Comparison of ENCODE assay signal across 17 cellular contexts in the genomic region with DNA sequence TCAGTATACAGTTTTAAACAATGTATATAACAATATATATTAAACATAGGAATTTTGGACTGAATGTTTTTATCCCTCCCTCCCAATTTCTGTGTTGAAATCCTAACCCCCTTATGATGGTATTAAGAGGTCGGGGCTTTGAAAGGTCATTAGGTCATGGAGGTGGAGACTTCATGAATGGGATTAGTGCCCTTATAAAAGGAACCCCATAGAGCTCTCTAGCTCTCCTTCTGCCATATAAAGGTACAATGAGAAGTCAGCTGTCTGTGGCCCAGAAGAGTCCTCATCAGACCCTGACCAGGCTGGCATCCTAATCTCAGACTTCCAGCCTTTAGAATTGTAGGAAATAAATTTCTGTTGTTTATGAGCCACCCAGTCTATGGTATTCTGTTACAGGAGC. TPM values are rescaled to one million over a fixed set of nuclear protein-coding genes. Genes with fewer than 3 reads are reported as not detected.
A peak's percentile ranks its signal among the peaks of the same experiment; 100 is the strongest.
DNase-seq lines count a peak whose midpoint lies in the region; ATAC-seq and TF ChIP-seq lines count a peak whose summit lies in the region.
"Had no signal": no experiment of that assay in that cellular context is flagged by ENCODE, and none has a peak within 500 bp of the region (broad histone marks: within the 10 kb centered on the region; RNA-seq: fewer than 3 reads in every experiment).

No MANE protein-coding gene starts in this region.

- H3K4me2 ChIP-seq in skeletal muscle satellite cell (ENCODE audit: low read length), result peak overlapping the region; percentile 80
- no peak overlapping the region for H3K4me2 ChIP-seq in OCI-LY7 (ENCODE audit: low read length)
- H3K4me2 ChIP-seq: BLaER1 treated with 17β-estradiol and CSF1 and Interleukin-3, amounts not matched to agents 10 nM and 100 nM; KMS-11 had no signal

- no peaks in the 10 kb centered on the region for H3K79me2 ChIP-seq in OCI-LY7 (ENCODE audit: insufficient read depth, low read depth, low read length)

- CTCF ChIA-PET in OCI-LY7 (lab: Charles Lee; ENCODE audit: unreplicated experiment), result no interaction called here

- intact Hi-C loops in lower lobe of right lung (cut with DNase I), result no loop called here
- intact Hi-C loops in OCI-LY7 (cut with micrococcal nuclease; ENCODE audit: unreplicated experiment), result no loop called here
- intact Hi-C loops in sciatic nerve (cut with DNase I), result no loop called here

- no peak for ATAC-seq in lower lobe of right lung
- ATAC-seq in sciatic nerve, result no peak

- POLR2A ChIA-PET in OCI-LY7 (lab: Charles Lee), result no interaction called here

- no peak overlapping the region for H2AFZ ChIP-seq in OCI-LY7 (ENCODE audit: low read length)

- BruUV-seq in OCI-LY7 (replicated peaks; lab: Mats Ljungman, UMichigan), result no TSS peak

- H3K4me1 ChIP-seq in adipocyte (ENCODE audit: control insufficient read depth, insufficient read depth, low read length) (peaks cover 32% of the 10 kb centered on the region), lower lobe of right lung (peaks cover 19% of the 10 kb centered on the region), skeletal muscle satellite cell (ENCODE audit: control insufficient read depth, insufficient read depth, low read length) (peaks cover 18% of the 10 kb centered on the region), OCI-LY7 (ENCODE audit: insufficient read depth, low read length, poor library complexity, severe bottlenecking) (no peaks in the 10 kb centered on the region)
- H3K4me1 ChIP-seq: Peyer's patch had no signal

- no peak for TF ChIP-seq CTCF in cardiac fibroblast (IDR thresholded peaks at IDR 0.05; ENCODE audit: low read depth, low read length)
- no peak for TF ChIP-seq CTCF in lower lobe of right lung (IDR thresholded peaks at IDR 0.05)
- no peak for TF ChIP-seq CTCF in OCI-LY7 (conservative IDR thresholded peaks at IDR 0.05; ENCODE audit: low read length)

- H3K4me3 ChIP-seq in adipocyte (ENCODE audit: low read length) (peak overlapping the region; percentile 82), cardiac fibroblast (replicated peaks in 1 of 2; ENCODE audit: low read depth in 2 of 2, low read length in 2 of 2) (peak overlapping the region; percentile 4 to 6), lower lobe of right lung (peak overlapping the region; percentile 2), skeletal muscle satellite cell (ENCODE audit: low read length) (peak overlapping the region; percentile 50), OCI-LY7 (ENCODE audit: low read depth, low read length, poor library complexity, severe bottlenecking) (no peak overlapping the region)
- H3K4me3 ChIP-seq: BLaER1 treated with 17β-estradiol and CSF1 and Interleukin-3, amounts not matched to agents 10 nM and 100 nM; Peyer's patch had no signal

- H4K20me1 ChIP-seq in OCI-LY7 (ENCODE audit: insufficient read depth, low read length), result no peaks in the 10 kb centered on the region
- H4K20me1 ChIP-seq: BLaER1 treated with 17β-estradiol and CSF1 and Interleukin-3, amounts not matched to agents 10 nM and 100 nM had no signal

- no peak overlapping the region for H3K27ac ChIP-seq in lower lobe of right lung
- no peak overlapping the region for H3K27ac ChIP-seq in OCI-LY7 (ENCODE audit: low read depth, low read length, poor library complexity, severe bottlenecking)
- H3K27ac ChIP-seq: BLaER1 treated with 17β-estradiol and CSF1 and Interleukin-3, amounts not matched to agents 10 nM and 100 nM; KMS-11; Peyer's patch had no signal

- H3K9ac ChIP-seq in adipocyte (ENCODE audit: low read length) (peak overlapping the region; percentile 100), skeletal muscle satellite cell (ENCODE audit: low read depth, low read length) (peak overlapping the region; percentile 5)
- H3K9ac ChIP-seq: BLaER1 treated with 17β-estradiol and CSF1 and Interleukin-3, amounts not matched to agents 10 nM and 100 nM; KMS-11 had no signal

- DNase-seq in adipocyte (ENCODE audit: low read depth), result no peak
- DNase-seq in cardiac fibroblast (ENCODE audit: low read depth in 2 of 2), result peak in 1 of 2 donors; percentile 40
- DNase-seq in lower lobe of right lung, result no peak
- no peak for DNase-seq in OCI-LY7 (ENCODE audit: low spot score)
- DNase-seq in mesenteric fat pad (ENCODE audit: low spot score), result no peak
- no peak for DNase-seq in sciatic nerve (ENCODE audit: low spot score)
- no peak for DNase-seq in DMS 273 treated with DMSO at 0.1 percent for 48 hours (lab: John Stamatoyannopoulos, UW)
- DNase-seq: HCEC 1CT, MM.1S, NCI-H1105, NCI-H187 treated with DMSO at 0.1 percent for 48 hours, NCI-H82, Peyer's patch, SHP77 had no signal

- H3K9me2 ChIP-seq in OCI-LY7 (ENCODE audit: insufficient read depth, low read length), result no peaks in the 10 kb centered on the region

- H3K9me3 ChIP-seq in adipocyte (ENCODE audit: control insufficient read depth, low read length) (peaks cover 13% of the 10 kb centered on the region), lower lobe of right lung (no peaks in the 10 kb centered on the region), skeletal muscle satellite cell (replicated peaks; ENCODE audit: low read length) (no peaks in the 10 kb centered on the region), OCI-LY7 (ENCODE audit: low read length) (no peaks in the 10 kb centered on the region)
- H3K9me3 ChIP-seq: Peyer's patch had no signal

- H3K27me3 ChIP-seq in adipocyte (replicated peaks; ENCODE audit: control insufficient read depth, insufficient read depth, low read length) (no peaks in the 10 kb centered on the region), lower lobe of right lung (ENCODE audit: low read depth) (no peaks in the 10 kb centered on the region), skeletal muscle satellite cell (ENCODE audit: control insufficient read depth, insufficient read depth, low read length) (no peaks in the 10 kb centered on the region)
- H3K27me3 ChIP-seq: BLaER1 treated with 17β-estradiol and CSF1 and Interleukin-3, amounts not matched to agents 10 nM and 100 nM; Peyer's patch had no signal

- H3K36me3 ChIP-seq in adipocyte (ENCODE audit: control insufficient read depth, insufficient read depth, low read length, severe bottlenecking) (peaks cover 73% of the 10 kb centered on the region), lower lobe of right lung (no peaks in the 10 kb centered on the region), skeletal muscle satellite cell (ENCODE audit: insufficient read depth, low read length) (peaks cover 78% of the 10 kb centered on the region), OCI-LY7 (ENCODE audit: insufficient read depth, low read length) (no peaks in the 10 kb centered on the region)
- H3K36me3 ChIP-seq: BLaER1 treated with 17β-estradiol and CSF1 and Interleukin-3, amounts not matched to agents 10 nM and 100 nM; Peyer's patch had no signal

RNA-seq across cellular contexts. Expression of a gene that starts 6.5 kb away (rescaled TPM):
- total RNA-seq in lower lobe of right lung (162 TPM), OCI-LY7 (2022) (not detected in 2 replicates), mesenteric fat pad (1,405 TPM), sciatic nerve (322 TPM)
- total RNA-seq in skeletal muscle satellite cell (2012; rRNA removed), result 250 and 318 TPM in 2 replicates
- total RNA-seq in OCI-LY7 (2014; rRNA removed; shearing (Covaris generic)), result not detected in 2 replicates

Comparison
In these comparisons a context has a peak if more than half of its experiments do, and no peak if none do; other contexts are left out.
1. RNA of a gene that starts 6.5 kb away (total RNA-seq): 1,405 TPM in mesenteric fat pad (single experiment), 322 TPM in sciatic nerve (single experiment) and 162 TPM in lower lobe of right lung (single experiment); not detected in OCI-LY7; every median in the first group is over 100 times any median in the second.